ENCODE assay signal across 8 cellular contexts in the genomic region with DNA sequence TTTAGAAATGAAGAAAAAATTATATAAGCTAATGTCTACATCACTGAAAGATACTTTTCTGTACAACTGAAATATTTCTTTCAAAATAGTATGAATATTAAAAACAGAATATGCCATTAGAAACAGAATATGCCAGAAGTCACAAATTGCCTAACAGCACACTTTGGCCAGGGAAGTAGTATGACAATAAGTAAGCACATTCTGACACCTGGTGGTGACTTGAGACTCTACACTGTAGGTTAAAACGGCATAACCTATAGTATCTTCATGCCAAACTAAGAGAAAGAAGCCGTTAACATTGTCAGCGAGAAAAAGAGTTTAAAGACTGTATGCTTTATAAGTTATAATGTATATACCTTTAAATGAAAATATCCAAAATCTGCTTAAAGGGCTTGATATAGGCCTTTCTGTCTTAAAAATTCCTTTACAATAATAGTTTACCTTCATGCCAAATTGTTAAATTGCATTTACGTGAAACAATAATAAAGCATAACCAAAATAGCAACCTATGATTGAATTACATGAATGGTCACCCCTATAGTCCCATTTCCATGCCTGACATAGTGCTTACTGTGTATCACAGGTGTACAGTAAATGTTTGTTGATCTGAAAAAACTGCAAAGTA. TPM values are rescaled to one million over a fixed set of nuclear protein-coding genes. Genes with fewer than 3 reads are reported as not detected.
DNase-seq lines count a peak whose midpoint lies in the region; ATAC-seq and TF ChIP-seq lines count a peak whose summit lies in the region.

No MANE protein-coding gene starts in this region.

- POLR2A ChIA-PET in activated CD8-positive, alpha-beta T cell treated with anti-CD3 and anti-CD28 coated beads, Interleukin-2, amount 10 ng/mL, durations not matched to agents 7 days and 5 days (lab: Charles Lee), result no interaction called here

- TF ChIP-seq CTCF in neural progenitor cell (IDR thresholded peaks at IDR 0.05), result peak; percentile 88

- H3K36me3 ChIP-seq in neural progenitor cell, result peaks cover 2% of the 10 kb centered on the region

- H3F3A ChIP-seq in neural progenitor cell (ENCODE audit: low read depth), result no peaks in the 10 kb centered on the region

- H3K4me1 ChIP-seq in neural progenitor cell, result no peaks in the 10 kb centered on the region

- H3K36me3 Mint-ChIP-seq in activated CD8-positive, alpha-beta T cell treated with anti-CD3 and anti-CD28 coated beads, Interleukin-2, amount 10 ng/mL, durations not matched to agents 7 days and 5 days (ENCODE audit: low read depth), result no peaks in the 10 kb centered on the region
- H3K36me3 Mint-ChIP-seq in neural progenitor cell, result peaks cover 5% of the 10 kb centered on the region

- no peaks in the 10 kb centered on the region for H3K4me1 Mint-ChIP-seq in activated CD8-positive, alpha-beta T cell treated with anti-CD3 and anti-CD28 coated beads, Interleukin-2, amount 10 ng/mL, durations not matched to agents 7 days and 5 days (ENCODE audit: low read depth)
- H3K4me1 Mint-ChIP-seq in neural progenitor cell, result no peaks in the 10 kb centered on the region

- ATAC-seq in GM19463 (IDR thresholded peaks at IDR 0.05; ENCODE audit: unreplicated experiment) (peak; percentile 93), HG03469 (IDR thresholded peaks at IDR 0.05; ENCODE audit: unreplicated experiment) (peak; percentile 95)
- peak; percentile 94 for ATAC-seq in activated CD8-positive, alpha-beta T cell treated with anti-CD3 and anti-CD28 coated beads, Interleukin-2, amount 10 ng/mL, durations not matched to agents 7 days and 5 days

- H3K9me3 Mint-ChIP-seq in activated CD8-positive, alpha-beta T cell treated with anti-CD3 and anti-CD28 coated beads, Interleukin-2, amount 10 ng/mL, durations not matched to agents 7 days and 5 days (ENCODE audit: insufficient read depth), result no peaks in the 10 kb centered on the region
- H3K9me3 Mint-ChIP-seq in neural progenitor cell, result no peaks in the 10 kb centered on the region

- H3K27me3 Mint-ChIP-seq in activated CD8-positive, alpha-beta T cell treated with anti-CD3 and anti-CD28 coated beads, Interleukin-2, amount 10 ng/mL, durations not matched to agents 7 days and 5 days (ENCODE audit: low read depth), result no peaks in the 10 kb centered on the region
- peaks cover 3% of the 10 kb centered on the region for H3K27me3 Mint-ChIP-seq in neural progenitor cell (ENCODE audit: insufficient read depth, low read depth)

- no peaks in the 10 kb centered on the region for H3K27me3 ChIP-seq in neural progenitor cell

- no peak overlapping the region for H3K27ac ChIP-seq in neural progenitor cell

- H3K4me2 ChIP-seq in neural progenitor cell, result no peak overlapping the region

- CTCF ChIA-PET in activated CD8-positive, alpha-beta T cell treated with anti-CD3 and anti-CD28 coated beads, Interleukin-2, amount 10 ng/mL, durations not matched to agents 7 days and 5 days (lab: Charles Lee), result interaction anchor here (0.7 to 8.2 kb wide), 20 partner anchors 16 to 502 kb away, joined by 3 to 173 read pairs (median 3); no protein-coding TSS in a partner anchor

- H3K9ac ChIP-seq in neural progenitor cell, result no peak overlapping the region

- no peak overlapping the region for H2AFZ ChIP-seq in neural progenitor cell (replicated peaks)

- no peak overlapping the region for H3K4me3 ChIP-seq in neural progenitor cell

- H4K20me1 ChIP-seq in neural progenitor cell (ENCODE audit: low read depth), result peaks cover 4% of the 10 kb centered on the region

- peaks cover 19% of the 10 kb centered on the region for H3K79me2 ChIP-seq in neural progenitor cell (ENCODE audit: low read depth)

- no peak overlapping the region for H3K27ac Mint-ChIP-seq in activated CD8-positive, alpha-beta T cell treated with anti-CD3 and anti-CD28 coated beads, Interleukin-2, amount 10 ng/mL, durations not matched to agents 7 days and 5 days
- H3K27ac Mint-ChIP-seq in neural progenitor cell, result no peak overlapping the region

- DNase-seq in DMS53 (lab: John Stamatoyannopoulos, UW) (peak; percentile 84), NCI-H526 treated with DMSO at 0.1 percent for 48 hours (lab: John Stamatoyannopoulos, UW) (peak; percentile 48), fibroblast of peridontal ligament (ENCODE audit: extremely low read depth) (peak; percentile 90), neural progenitor cell (ENCODE audit: low spot score) (peak; percentile 82), ureter (ENCODE audit: low spot score) (peak; percentile 61)
- peak; percentile 70 for DNase-seq in activated CD8-positive, alpha-beta T cell treated with anti-CD3 and anti-CD28 coated beads, Interleukin-2, amount 10 ng/mL, durations not matched to agents 7 days and 5 days

- H3K4me3 Mint-ChIP-seq in activated CD8-positive, alpha-beta T cell treated with anti-CD3 and anti-CD28 coated beads, Interleukin-2, amount 10 ng/mL, durations not matched to agents 7 days and 5 days, result no peak overlapping the region
- H3K4me3 Mint-ChIP-seq in neural progenitor cell, result no peak overlapping the region

- H3K9me3 ChIP-seq in neural progenitor cell (ENCODE audit: low read depth), result no peaks in the 10 kb centered on the region

RNA-seq across cellular contexts. Expression of a gene that starts 32.8 kb away (rescaled TPM):
- total RNA-seq in activated CD8-positive, alpha-beta T cell treated with anti-CD3 and anti-CD28 coated beads, Interleukin-2, amount 10 ng/mL, durations not matched to agents 7 days and 5 days, result 1 to 10 TPM; 4.5 to 4.7 TPM
- total RNA-seq in neural progenitor cell (ENCODE audit: low replicate concordance) (29.5 and 40.3 TPM in 2 replicates), ureter (62.1 TPM)
